12 cellular contexts compared by ENCODE assay signal in genomic region chr1:165862448-165862847, GRCh38. TPM values are rescaled to one million over a fixed set of nuclear protein-coding genes. Genes with fewer than 3 reads are reported as not detected.
DNase-seq lines count a peak whose midpoint lies in the region; ATAC-seq and TF ChIP-seq lines count a peak whose summit lies in the region.
"Had no signal": no experiment of that assay in that cellular context is flagged by ENCODE, and none has a peak within 500 bp of the region (broad histone marks: within the 10 kb centered on the region; RNA-seq: fewer than 3 reads in every experiment).

No MANE protein-coding gene starts in this region.

- no TSS peak for BruUV-seq in A673 (replicated peaks; lab: Mats Ljungman, UMichigan)

- H3K9me3 ChIP-seq in heart left ventricle (no peaks in the 10 kb centered on the region), A673 (ENCODE audit: low read depth, low read length, poor library complexity, severe bottlenecking) (no peaks in the 10 kb centered on the region)

- CTCF ChIA-PET in A673 (lab: Charles Lee) = no interaction called here

- peaks cover 0 to 31% (median 21%) of the 10 kb centered on the region in 12 donors for H3K4me1 ChIP-seq in heart left ventricle
- peaks cover 17% of the 10 kb centered on the region for H3K4me1 ChIP-seq in A673 (ENCODE audit: insufficient read depth, low read length, poor library complexity, severe bottlenecking)

- WGBS in heart left ventricle, 4 donors = 42 to 53% (median 45%) methylated on average over 5 of the region's 5 CpGs

- TF ChIP-seq POLR2A in heart left ventricle (IDR thresholded peaks at IDR 0.05) = no peak

- no peak overlapping the region for H3K4me3 ChIP-seq in heart left ventricle
- H3K4me3 ChIP-seq in A673 (ENCODE audit: low read depth, low read length, poor library complexity, severe bottlenecking) = no peak overlapping the region

- POLR2A ChIA-PET in A673 (lab: Charles Lee; ENCODE audit: low non-redundant PET) = no interaction called here

- intact Hi-C loops in heart left ventricle (cut with DNase I) (no loop called here), Right ventricle myocardium superior (cut with DNase I) (no loop called here), A673 (cut with micrococcal nuclease; ENCODE audit: unreplicated experiment) (loop anchor here (10.0 kb wide), 1 partner anchor 58 kb away; no protein-coding TSS in a partner anchor)

- peak in 3 of 4 donors; percentile 18 to 59 (median 23) for ATAC-seq in heart left ventricle
- ATAC-seq in Right ventricle myocardium superior (ENCODE audit: poor library complexity) = no peak
- ATAC-seq in HG03354 (IDR thresholded peaks at IDR 0.05; ENCODE audit: poor library complexity, severe bottlenecking, unreplicated experiment) = peak; percentile 83
- ATAC-seq in GM18870 (IDR thresholded peaks at IDR 0.05; ENCODE audit: unreplicated experiment) = no peak
- ATAC-seq: T-cell had no signal

- TF ChIP-seq CTCF in heart left ventricle (IDR thresholded peaks at IDR 0.05) (no peak), A673 (conservative IDR thresholded peaks at IDR 0.05; ENCODE audit: low read depth, low read length) (no peak)

- DNase-seq in heart left ventricle (no peak), Right ventricle myocardium superior (no peak), cerebellar cortex (ENCODE audit: low spot score) (peak; percentile 20), NCI-H1436 treated with DMSO at 0.1 percent for 48 hours (lab: John Stamatoyannopoulos, UW) (no peak), A673 (ENCODE audit: low spot score) (no peak)
- no peak for DNase-seq in activated CD4-positive, CD25-positive, alpha-beta regulatory T cell (lab: John Stamatoyannopoulos, UW)
- DNase-seq: GF-D8; NK-92 treated with Interleukin-12 subunit alpha and Interleukin-12 subunit beta, amount 100 ng/mL, for 24 hours; stimulated activated CD4-positive, alpha-beta T cell treated with anti-CD3 and anti-CD28 coated beads, Interleukin-1b, Interleukin-23, amount 100 ng/mL, for 48 hours; T-cell had no signal

- no peaks in the 10 kb centered on the region for H3K27me3 ChIP-seq in heart left ventricle
- H3K27me3 ChIP-seq in A673 (replicated peaks; ENCODE audit: insufficient read depth, low read depth, low read length, poor library complexity) = no peaks in the 10 kb centered on the region

- H3K27ac ChIP-seq in heart left ventricle = no peak overlapping the region
- H3K27ac ChIP-seq in A673 (ENCODE audit: low read depth, low read length, poor library complexity, severe bottlenecking) = no peak overlapping the region

- H3K36me3 ChIP-seq in heart left ventricle (no peaks in the 10 kb centered on the region), A673 (ENCODE audit: insufficient read depth, low read length, poor library complexity, severe bottlenecking) (no peaks in the 10 kb centered on the region)

RNA-seq across cellular contexts. Expression of gene UCK2, which starts 35.0 kb away (rescaled TPM):
- total RNA-seq in heart left ventricle (10 to 100 TPM in 7 of 9 donors, 1 to 10 TPM in 2; 7.6 to 26.6 (median 13.9) TPM), Right ventricle myocardium superior (6.2 TPM), A673 (2021) (78.7 and 84.2 TPM in 2 replicates)
- polyA plus RNA-seq in heart left ventricle = 10 to 100 TPM in 1 of 2 donors, 1 to 10 TPM in 1; 4.5 to 53.7 TPM

Comparison
In these comparisons a context has a peak if more than half of its experiments do, and no peak if none do; other contexts are left out.
1. ATAC-seq: peak in heart left ventricle (3 of 4) and HG03354 (single experiment); none in Right ventricle myocardium superior (single experiment) and GM18870 (single experiment).